1 cellular context compared by ENCODE assay signal in the genomic region with DNA sequence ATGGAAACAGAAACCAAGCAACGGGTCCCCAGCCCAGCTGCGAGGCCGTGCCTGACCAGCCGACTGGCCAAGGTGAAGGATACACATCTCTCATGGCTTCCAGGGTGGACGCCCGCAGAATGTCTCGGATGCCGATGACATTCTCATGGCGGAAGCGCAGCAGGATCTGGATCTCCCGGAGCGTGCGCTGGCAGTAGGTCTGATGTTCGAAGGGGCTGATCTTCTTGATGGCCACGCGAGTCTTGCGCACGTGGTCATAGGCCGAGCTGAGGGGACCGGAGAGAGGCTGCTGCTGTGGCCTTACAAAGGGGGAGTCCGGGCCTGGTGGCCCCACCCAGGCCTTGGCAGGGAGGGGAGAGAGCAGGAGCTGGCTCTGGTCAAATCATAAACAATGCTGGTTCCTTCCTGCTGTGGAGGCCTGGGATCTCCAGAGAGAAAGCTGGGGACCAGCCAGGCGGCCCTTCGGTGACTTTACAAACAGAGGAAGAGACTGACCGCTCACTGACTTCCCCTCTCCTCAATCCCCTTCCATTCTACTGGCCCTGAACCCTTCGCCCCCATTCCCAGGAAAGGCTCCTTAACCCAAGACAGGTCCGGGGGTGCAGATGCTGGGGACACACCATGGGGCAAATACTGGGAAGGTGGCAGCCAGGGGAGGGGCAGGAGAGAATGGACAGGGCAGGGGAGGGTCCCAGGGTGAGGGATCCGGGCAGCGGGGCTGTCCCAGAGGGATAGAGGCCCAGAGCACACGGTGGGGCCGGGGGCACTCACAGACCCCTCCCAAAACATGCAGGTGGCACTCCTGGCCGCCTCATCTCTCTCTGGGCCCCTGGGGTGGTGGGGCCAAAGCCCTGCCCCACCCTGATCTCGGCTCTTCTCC.
TF ChIP-seq lines count a peak whose summit lies in the region.

No MANE protein-coding gene starts in this region.

TF ChIP-seq in GM23338, 12 proteins besides CTCF, POLR2A, EP300 and RAD21 (continued from another document):
- TF ChIP-seq, protein P1, sequence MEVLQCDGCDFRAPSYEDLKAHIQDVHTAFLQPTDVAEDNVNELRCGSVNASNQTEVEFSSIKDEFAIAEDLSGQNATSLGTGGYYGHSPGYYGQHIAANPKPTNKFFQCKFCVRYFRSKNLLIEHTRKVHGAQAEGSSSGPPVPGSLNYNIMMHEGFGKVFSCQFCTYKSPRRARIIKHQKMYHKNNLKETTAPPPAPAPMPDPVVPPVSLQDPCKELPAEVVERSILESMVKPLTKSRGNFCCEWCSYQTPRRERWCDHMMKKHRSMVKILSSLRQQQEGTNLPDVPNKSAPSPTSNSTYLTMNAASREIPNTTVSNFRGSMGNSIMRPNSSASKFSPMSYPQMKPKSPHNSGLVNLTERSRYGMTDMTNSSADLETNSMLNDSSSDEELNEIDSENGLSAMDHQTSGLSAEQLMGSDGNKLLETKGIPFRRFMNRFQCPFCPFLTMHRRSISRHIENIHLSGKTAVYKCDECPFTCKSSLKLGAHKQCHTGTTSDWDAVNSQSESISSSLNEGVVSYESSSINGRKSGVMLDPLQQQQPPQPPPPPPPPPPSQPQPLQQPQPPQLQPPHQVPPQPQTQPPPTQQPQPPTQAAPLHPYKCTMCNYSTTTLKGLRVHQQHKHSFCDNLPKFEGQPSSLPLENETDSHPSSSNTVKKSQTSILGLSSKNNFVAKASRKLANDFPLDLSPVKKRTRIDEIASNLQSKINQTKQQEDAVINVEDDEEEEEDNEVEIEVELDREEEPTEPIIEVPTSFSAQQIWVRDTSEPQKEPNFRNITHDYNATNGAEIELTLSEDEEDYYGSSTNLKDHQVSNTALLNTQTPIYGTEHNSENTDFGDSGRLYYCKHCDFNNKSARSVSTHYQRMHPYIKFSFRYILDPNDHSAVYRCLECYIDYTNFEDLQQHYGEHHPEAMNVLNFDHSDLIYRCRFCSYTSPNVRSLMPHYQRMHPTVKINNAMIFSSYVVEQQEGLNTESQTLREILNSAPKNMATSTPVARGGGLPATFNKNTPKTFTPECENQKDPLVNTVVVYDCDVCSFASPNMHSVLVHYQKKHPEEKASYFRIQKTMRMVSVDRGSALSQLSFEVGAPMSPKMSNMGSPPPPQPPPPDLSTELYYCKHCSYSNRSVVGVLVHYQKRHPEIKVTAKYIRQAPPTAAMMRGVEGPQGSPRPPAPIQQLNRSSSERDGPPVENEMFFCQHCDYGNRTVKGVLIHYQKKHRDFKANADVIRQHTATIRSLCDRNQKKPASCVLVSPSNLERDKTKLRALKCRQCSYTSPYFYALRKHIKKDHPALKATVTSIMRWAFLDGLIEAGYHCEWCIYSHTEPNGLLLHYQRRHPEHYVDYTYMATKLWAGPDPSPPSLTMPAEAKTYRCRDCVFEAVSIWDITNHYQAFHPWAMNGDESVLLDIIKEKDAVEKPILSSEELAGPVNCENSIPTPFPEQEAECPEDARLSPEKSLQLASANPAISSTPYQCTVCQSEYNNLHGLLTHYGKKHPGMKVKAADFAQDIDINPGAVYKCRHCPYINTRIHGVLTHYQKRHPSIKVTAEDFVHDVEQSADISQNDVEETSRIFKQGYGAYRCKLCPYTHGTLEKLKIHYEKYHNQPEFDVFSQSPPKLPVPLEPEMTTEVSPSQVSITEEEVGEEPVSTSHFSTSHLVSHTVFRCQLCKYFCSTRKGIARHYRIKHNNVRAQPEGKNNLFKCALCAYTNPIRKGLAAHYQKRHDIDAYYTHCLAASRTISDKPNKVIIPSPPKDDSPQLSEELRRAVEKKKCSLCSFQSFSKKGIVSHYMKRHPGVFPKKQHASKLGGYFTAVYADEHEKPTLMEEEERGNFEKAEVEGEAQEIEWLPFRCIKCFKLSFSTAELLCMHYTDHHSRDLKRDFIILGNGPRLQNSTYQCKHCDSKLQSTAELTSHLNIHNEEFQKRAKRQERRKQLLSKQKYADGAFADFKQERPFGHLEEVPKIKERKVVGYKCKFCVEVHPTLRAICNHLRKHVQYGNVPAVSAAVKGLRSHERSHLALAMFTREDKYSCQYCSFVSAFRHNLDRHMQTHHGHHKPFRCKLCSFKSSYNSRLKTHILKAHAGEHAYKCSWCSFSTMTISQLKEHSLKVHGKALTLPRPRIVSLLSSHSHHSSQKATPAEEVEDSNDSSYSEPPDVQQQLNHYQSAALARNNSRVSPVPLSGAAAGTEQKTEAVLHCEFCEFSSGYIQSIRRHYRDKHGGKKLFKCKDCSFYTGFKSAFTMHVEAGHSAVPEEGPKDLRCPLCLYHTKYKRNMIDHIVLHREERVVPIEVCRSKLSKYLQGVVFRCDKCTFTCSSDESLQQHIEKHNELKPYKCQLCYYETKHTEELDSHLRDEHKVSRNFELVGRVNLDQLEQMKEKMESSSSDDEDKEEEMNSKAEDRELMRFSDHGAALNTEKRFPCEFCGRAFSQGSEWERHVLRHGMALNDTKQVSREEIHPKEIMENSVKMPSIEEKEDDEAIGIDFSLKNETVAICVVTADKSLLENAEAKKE (CRISPR knock-in tag; IDR thresholded peaks at IDR 0.05) = no peak
- TF ChIP-seq, protein P2, sequence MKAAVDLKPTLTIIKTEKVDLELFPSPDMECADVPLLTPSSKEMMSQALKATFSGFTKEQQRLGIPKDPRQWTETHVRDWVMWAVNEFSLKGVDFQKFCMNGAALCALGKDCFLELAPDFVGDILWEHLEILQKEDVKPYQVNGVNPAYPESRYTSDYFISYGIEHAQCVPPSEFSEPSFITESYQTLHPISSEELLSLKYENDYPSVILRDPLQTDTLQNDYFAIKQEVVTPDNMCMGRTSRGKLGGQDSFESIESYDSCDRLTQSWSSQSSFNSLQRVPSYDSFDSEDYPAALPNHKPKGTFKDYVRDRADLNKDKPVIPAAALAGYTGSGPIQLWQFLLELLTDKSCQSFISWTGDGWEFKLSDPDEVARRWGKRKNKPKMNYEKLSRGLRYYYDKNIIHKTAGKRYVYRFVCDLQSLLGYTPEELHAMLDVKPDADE (IDR thresholded peaks at IDR 0.05) = no peak
- TF ChIP-seq ZNF331 (CRISPR knock-in tag; IDR thresholded peaks at IDR 0.05; ENCODE audit: low read depth) (no peak), JUNB (IDR thresholded peaks at IDR 0.05; ENCODE audit: unreplicated experiment) (no peak), EZH2phosphoT487 (IDR thresholded peaks at IDR 0.05; ENCODE audit: unreplicated experiment) (no peak), ZNF114 (CRISPR knock-in tag; IDR thresholded peaks at IDR 0.05) (no peak)
